In genomic region chr13:27192896-27193295, GRCh38 we compare ENCODE assay signal across 19 cellular contexts. TPM values are rescaled to one million over a fixed set of nuclear protein-coding genes. Genes with fewer than 3 reads are reported as not detected.
DNase-seq lines count a peak whose midpoint lies in the region; ATAC-seq, FAIRE-seq and TF ChIP-seq lines count a peak whose summit lies in the region.
"Had no signal": no experiment of that assay in that cellular context is flagged by ENCODE, and none has a peak within 500 bp of the region (broad histone marks: within the 10 kb centered on the region; RNA-seq: fewer than 3 reads in every experiment).

No MANE protein-coding gene starts in this region.

- H3K56ac ChIP-seq in IMR-90 (ENCODE audit: extremely low read depth, insufficient read depth, low read length) = no peak overlapping the region

- H3K36me3 ChIP-seq in IMR-90 (ENCODE audit: control insufficient read depth, insufficient read depth, low read length) (no peaks in the 10 kb centered on the region), K562 (ENCODE audit: control insufficient read depth, insufficient read depth, low read length) (no peaks in the 10 kb centered on the region), pancreas (no peaks in the 10 kb centered on the region)
- H3K36me3 ChIP-seq: HAP-1, Peyer's patch had no signal

- no peak overlapping the region for H4K5ac ChIP-seq in IMR-90 (ENCODE audit: low read depth, low read length)

- TF ChIP-seq CTCF in IMR-90 (conservative IDR thresholded peaks at IDR 0.05; ENCODE audit: low read depth, low read length) (no peak), K562 (IDR thresholded peaks at IDR 0.05 in 2 of 3, conservative IDR thresholded peaks at IDR 0.05 in 1 of 3; ENCODE audit: insufficient read depth in 2 of 3, low read depth in 1 of 3, low read length in 3 of 3) (no peak), pancreas (IDR thresholded peaks at IDR 0.05) (no peak), lower leg skin (IDR thresholded peaks at IDR 0.05) (no peak)

- no peak overlapping the region for H3K4me3 Mint-ChIP-seq in stimulated activated naive CD8-positive, alpha-beta T cell treated with anti-CD3 and anti-CD28 coated beads, Interleukin-15, amount 100 ng/mL, for 72 hours
- no peak overlapping the region for H3K4me3 Mint-ChIP-seq in stimulated activated naive B cell treated with anti-CD40 and anti-IgM and Interleukin-4, amounts not matched to agents 10 μg/mL and 1 μg/mL and 100 μg/mL, for 72 hours
- H3K4me3 Mint-ChIP-seq: CD4-positive, alpha-beta T cell; HFFc6 had no signal

- no peak overlapping the region for H2AK9ac ChIP-seq in IMR-90 (replicated peaks; ENCODE audit: low read depth, low read length, poor library complexity)

- H3K27ac ChIP-seq in IMR-90 (ENCODE audit: insufficient read depth, low read length) = no peak overlapping the region
- no peak overlapping the region for H3K27ac ChIP-seq in K562 (ENCODE audit: extremely low read depth, low read depth, low read length)
- no peak overlapping the region for H3K27ac ChIP-seq in pancreas
- H3K27ac ChIP-seq: KMS-11, Peyer's patch had no signal

- H2AFZ ChIP-seq in IMR-90 (replicated peaks; ENCODE audit: low read length, poor library complexity) (no peak overlapping the region), K562 (ENCODE audit: low read depth, low read length) (peak overlapping the region; percentile 83)

- H3K9me1 ChIP-seq in IMR-90 (ENCODE audit: insufficient read depth, low read length) (0 out of 2 replicates have a peak, but pooled peaks cover 2% of the 10 kb centered on the region), K562 (ENCODE audit: control insufficient read depth, insufficient read depth, low read length) (no peaks in the 10 kb centered on the region)

- TF ChIP-seq POLR2A in IMR-90 (IDR thresholded peaks at IDR 0.05; ENCODE audit: low read depth, low read length) (no peak), K562 (conservative IDR thresholded peaks at IDR 0.05) (no peak), lower leg skin (IDR thresholded peaks at IDR 0.05) (no peak)

- no peaks in the 10 kb centered on the region for H3K36me3 Mint-ChIP-seq in stimulated activated naive B cell treated with anti-CD40 and anti-IgM and Interleukin-4, amounts not matched to agents 10 μg/mL and 1 μg/mL and 100 μg/mL, for 72 hours

- H2AK5ac ChIP-seq in IMR-90 (ENCODE audit: low read depth, low read length) = peak overlapping the region; percentile 30; the same call in 1 of the 2 replicates

- H3K9me3 ChIP-seq in IMR-90 (ENCODE audit: control insufficient read depth, insufficient read depth, low read length) (no peaks in the 10 kb centered on the region), K562 (replicated peaks; ENCODE audit: control insufficient read depth, insufficient read depth, low read depth, low read length) (no peaks in the 10 kb centered on the region; the same call in 1 of the 2 replicates), pancreas (no peaks in the 10 kb centered on the region)
- H3K9me3 ChIP-seq: HAP-1, Peyer's patch had no signal

- H3K4me2 ChIP-seq in IMR-90 (ENCODE audit: low read depth, low read length) = no peak overlapping the region
- no peak overlapping the region for H3K4me2 ChIP-seq in K562 (ENCODE audit: insufficient read depth, low read length)
- H3K4me2 ChIP-seq: KMS-11 had no signal

- intact Hi-C loops in IMR-90 (cut with micrococcal nuclease) = no loop called here
- intact Hi-C loops in K562 (cut with micrococcal nuclease) = no loop called here
- intact Hi-C loops in pancreas (cut with DNase I) = no loop called here
- intact Hi-C loops in lower leg skin (cut with DNase I; ENCODE audit: low total_unique reads) = no loop called here
- intact Hi-C loops in posterior vena cava (cut with DNase I) = no loop called here

- peak overlapping the region; percentile 43; the same call in 1 of the 2 replicates for H3K14ac ChIP-seq in IMR-90 (replicated peaks; ENCODE audit: low read depth, low read length)

- H4K8ac ChIP-seq in IMR-90 (ENCODE audit: low read depth in 2 of 2, low read length in 2 of 2) = no peak overlapping the region

- peaks cover 16% of the 10 kb centered on the region for H3K4me1 Mint-ChIP-seq in stimulated activated naive CD8-positive, alpha-beta T cell treated with anti-CD3 and anti-CD28 coated beads, Interleukin-15, amount 100 ng/mL, for 72 hours
- H3K4me1 Mint-ChIP-seq in stimulated activated naive B cell treated with anti-CD40 and anti-IgM and Interleukin-4, amounts not matched to agents 10 μg/mL and 1 μg/mL and 100 μg/mL, for 72 hours = peaks cover 14 to 24% of the 10 kb centered on the region in 2 donors

- dilution Hi-C loops in IMR-90 (cut with HindIII; ENCODE audit: low sequenced_read_pairs, unreplicated experiment) = no loop called here

- H4K20me1 ChIP-seq in IMR-90 (ENCODE audit: insufficient read depth, low read length) = no peaks in the 10 kb centered on the region
- H4K20me1 ChIP-seq in K562 (replicated peaks; ENCODE audit: control insufficient read depth, insufficient read depth, low read length) = no peaks in the 10 kb centered on the region

- no peak for TF ChIP-seq EP300 in K562 (IDR thresholded peaks at IDR 0.05; ENCODE audit: low read length)

- H3K4me1 ChIP-seq in IMR-90 (ENCODE audit: control insufficient read depth, insufficient read depth, low read length) = peaks cover 8% of the 10 kb centered on the region
- H3K4me1 ChIP-seq in K562 (replicated peaks in 1 of 2; ENCODE audit: control insufficient read depth in 2 of 2, insufficient read depth in 2 of 2, low read length in 2 of 2) = peaks cover 5 to 12% of the 10 kb centered on the region in 2 experiments; a peak in 3 of 5 replicates
- peaks cover 0 to 9% (median 0%) of the 10 kb centered on the region in 3 donors for H3K4me1 ChIP-seq in pancreas
- H3K4me1 ChIP-seq: Peyer's patch had no signal

- H3K4ac ChIP-seq in IMR-90 (ENCODE audit: low read depth, low read length) = no peak overlapping the region

- peak overlapping the region; percentile 36 to 38 for H3K27ac Mint-ChIP-seq in stimulated activated naive CD8-positive, alpha-beta T cell treated with anti-CD3 and anti-CD28 coated beads, Interleukin-15, amount 100 ng/mL, for 72 hours
- peak overlapping the region; percentile 89 for H3K27ac Mint-ChIP-seq in stimulated activated naive B cell treated with anti-CD40 and anti-IgM and Interleukin-4, amounts not matched to agents 10 μg/mL and 1 μg/mL and 100 μg/mL, for 72 hours
- H3K27ac Mint-ChIP-seq: CD4-positive, alpha-beta T cell; HFFc6 had no signal

- H3K79me1 ChIP-seq in IMR-90 (ENCODE audit: low read depth in 1 of 2, low read length in 2 of 2) = no peaks in the 10 kb centered on the region

- no peak overlapping the region for H2BK5ac ChIP-seq in IMR-90 (ENCODE audit: low read depth, low read length, poor library complexity, severe bottlenecking)

- ATAC-seq in stimulated activated naive CD8-positive, alpha-beta T cell treated with anti-CD3 and anti-CD28 coated beads, Interleukin-15, amount 100 ng/mL, for 72 hours = peak; percentile 54
- ATAC-seq in stimulated activated naive CD8-positive, alpha-beta T cell treated with anti-CD3 and anti-CD28 coated beads, Interleukin-15, Interleukin-2, amounts not matched to agents 100 U/mL and 50 U/mL, for 24 hours = no peak
- ATAC-seq in IMR-90 (ENCODE audit: low read depth) (no peak), K562 (no peak), pancreas (no peak)
- peak; percentile 33 to 64 for ATAC-seq in stimulated activated naive B cell treated with anti-CD40 and anti-IgM and Interleukin-4, amounts not matched to agents 10 μg/mL and 1 μg/mL and 100 μg/mL, for 72 hours (replicated peaks)

- H3K9ac ChIP-seq in IMR-90 (ENCODE audit: low read depth, low read length) = no peak overlapping the region
- H3K9ac ChIP-seq in K562 (ENCODE audit: insufficient read depth in 1 of 2, low read depth in 2 of 2, low read length in 2 of 2) = no peak overlapping the region
- H3K9ac ChIP-seq: KMS-11 had no signal

- POLR2A ChIA-PET in IMR-90 (lab: Charles Lee; ENCODE audit: unreplicated experiment) = no interaction called here
- POLR2A ChIA-PET in K562 (lab: Yijun Ruan, JAX) = no interaction called here

- CTCF ChIA-PET in IMR-90 (lab: Yijun Ruan, JAX) (interaction anchor here (1.2 kb wide), 1 partner anchor 10 kb away, joined by 4 read pairs; no protein-coding TSS in a partner anchor), K562 (lab: Yijun Ruan, JAX; ENCODE audit: low intra/inter-chr PET ratio) (no interaction called here)

- H3K79me2 ChIP-seq in K562 (ENCODE audit: control insufficient read depth, insufficient read depth, low read length) = no peaks in the 10 kb centered on the region

- H3K9me3 Mint-ChIP-seq in stimulated activated naive CD8-positive, alpha-beta T cell treated with anti-CD3 and anti-CD28 coated beads, Interleukin-15, amount 100 ng/mL, for 72 hours = peaks cover 1 to 4% of the 10 kb centered on the region in 2 donors
- H3K9me3 Mint-ChIP-seq in stimulated activated naive B cell treated with anti-CD40 and anti-IgM and Interleukin-4, amounts not matched to agents 10 μg/mL and 1 μg/mL and 100 μg/mL, for 72 hours = no peaks in the 10 kb centered on the region

- TF ChIP-seq RAD21 in IMR-90 (IDR thresholded peaks at IDR 0.05; ENCODE audit: low read length) = no peak
- no peak for TF ChIP-seq RAD21 in K562 (CRISPR knock-in tag; conservative IDR thresholded peaks at IDR 0.05 in 1 of 2, IDR thresholded peaks at IDR 0.05 in 1 of 2)

- no peak overlapping the region for H3K18ac ChIP-seq in IMR-90 (ENCODE audit: low read depth, low read length)

- no peak for DNase-seq in stimulated activated naive CD8-positive, alpha-beta T cell treated with anti-CD3 and anti-CD28 coated beads, Interleukin-15, amount 100 ng/mL, for 72 hours
- DNase-seq in stimulated activated naive CD8-positive, alpha-beta T cell treated with anti-CD3 and anti-CD28 coated beads, Interleukin-15, Interleukin-2, amounts not matched to agents 100 U/mL and 50 U/mL, for 24 hours = no peak
- DNase-seq in IMR-90 (no peak), K562 (ENCODE audit: extremely low read depth in 1 of 4, low spot score in 3 of 4) (no peak), pancreas (no peak), lower leg skin (ENCODE audit: low spot score in 2 of 2) (no peak), posterior vena cava (ENCODE audit: low spot score) (no peak)
- no peak for DNase-seq in stimulated activated naive B cell treated with anti-CD40 and anti-IgM and Interleukin-4, amounts not matched to agents 10 μg/mL and 1 μg/mL and 100 μg/mL, for 72 hours
- DNase-seq: CD4-positive, alpha-beta T cell; GOT3; HFFc6; MM.1S; NCI-H2029; NCI-H69; Peyer's patch; SHP77 treated with DMSO at 0.1 percent for 48 hours had no signal

- in situ Hi-C loops in IMR-90 (cut with MboI; ENCODE audit: low sequenced_read_pairs) = no loop called here
- in situ Hi-C loops in K562 (cut with MboI) = no loop called here

- no peaks in the 10 kb centered on the region for H3K27me3 ChIP-seq in IMR-90 (ENCODE audit: control insufficient read depth, insufficient read depth, low read length)
- no peaks in the 10 kb centered on the region for H3K27me3 ChIP-seq in K562 (ENCODE audit: control insufficient read depth in 2 of 2, insufficient read depth in 2 of 2, low read length in 2 of 2)
- peaks cover 0 to 11% (median 0%) of the 10 kb centered on the region in 4 donors for H3K27me3 ChIP-seq in pancreas
- H3K27me3 ChIP-seq: Peyer's patch had no signal

- H4K91ac ChIP-seq in IMR-90 (ENCODE audit: insufficient read depth, low read depth, low read length) = no peak overlapping the region

- no peak overlapping the region for H2BK20ac ChIP-seq in IMR-90 (ENCODE audit: low read depth, low read length)

- BruUV-seq in IMR-90 (replicated peaks; lab: Mats Ljungman, UMichigan) = no TSS peak
- BruUV-seq in K562 (replicated peaks; lab: Mats Ljungman, UMichigan) = no TSS peak

- H3K23ac ChIP-seq in IMR-90 (ENCODE audit: low read depth, low read length) = no peak overlapping the region

- no peak overlapping the region for H2BK15ac ChIP-seq in IMR-90 (ENCODE audit: low read depth, low read length)

- peaks cover 10% of the 10 kb centered on the region for H3K27me3 Mint-ChIP-seq in stimulated activated naive CD8-positive, alpha-beta T cell treated with anti-CD3 and anti-CD28 coated beads, Interleukin-15, amount 100 ng/mL, for 72 hours
- no peaks in the 10 kb centered on the region for H3K27me3 Mint-ChIP-seq in stimulated activated naive B cell treated with anti-CD40 and anti-IgM and Interleukin-4, amounts not matched to agents 10 μg/mL and 1 μg/mL and 100 μg/mL, for 72 hours

- no peak overlapping the region for H2BK120ac ChIP-seq in IMR-90 (ENCODE audit: low read depth, low read length)

- FAIRE-seq in K562 (lab: Jason Lieb, UNC) (no peak), pancreas (lab: Jason Lieb, UNC) (no peak)
- FAIRE-seq: G401.6 had no signal

- H3K4me3 ChIP-seq in IMR-90 (ENCODE audit: insufficient read depth, low read depth, low read length) (no peak overlapping the region), K562 (no peak overlapping the region), pancreas (no peak overlapping the region), lower leg skin (ENCODE audit: low read depth, poor library complexity, severe bottlenecking) (no peak overlapping the region)
- H3K4me3 ChIP-seq: HAP-1, Peyer's patch had no signal

RNA-seq across cellular contexts. Expression of gene USP12, which starts 21.3 kb away (rescaled TPM):
- total RNA-seq in IMR-90 (2012; rRNA removed) (16.5 and 27.2 TPM in 2 replicates), K562 (2014; rRNA removed) (7.8 and 8.9 TPM in 2 replicates), K562 (2014; rRNA removed; fragmentation: Illumina TruSeq; extraction: Trizol) (17.2 and 18.1 TPM in 2 replicates), K562 (2015; rRNA removed; fragmentation: Illumina TruSeq; extraction: Trizol) (11.1 and 13.3 TPM in 2 replicates), K562 (2021) (12.7 and 13.1 TPM in 2 replicates), pancreas (10 to 100 TPM in 2 of 6 donors, 1 to 10 TPM in 4; 8.6 to 18.9 (median 9.4) TPM), lower leg skin (10 to 100 TPM; 23.0 to 30.9 (median 26.9) TPM), posterior vena cava (10 to 100 TPM; 40.3 to 94.3 TPM)
- polyA plus RNA-seq in IMR-90 (2012; rRNA removed) (7.8 and 11.8 TPM in 2 replicates), K562 (2011; rRNA removed) (13.8 and 20.5 TPM in 2 replicates), K562 (2014; fragmentation: Illumina TruSeq; extraction: Trizol) (11.7 and 15.3 TPM in 2 replicates), K562 (2014; fragmentation: Nextera tagmentation; extraction: Ambion mirVana) (1 to 10 TPM; 1.8 to 5.1 TPM), K562 (2014; rRNA removed) (11.0 and 14.0 TPM in 2 replicates), pancreas (1 to 10 TPM; 3.9 to 9.9 TPM)
- polyA plus RNA-seq in IMR-90 (2012; cell fraction: cytosol; rRNA removed) = 1.1 and 4.1 TPM in 2 replicates
- 0.81 and 8.1 TPM in 2 replicates for polyA plus RNA-seq in IMR-90 (2012; cell fraction: nucleus; rRNA removed; ENCODE audit: low replicate concordance)
- 13.2 and 38.3 TPM in 2 replicates for total RNA-seq in K562 (2011; cell fraction: chromatin; rRNA removed; ENCODE audit: low replicate concordance)
- total RNA-seq in K562 (2011; cell fraction: nucleolus; rRNA removed) = 9.5 and 10.5 TPM in 2 replicates
- 21.6 and 39.0 TPM in 2 replicates for total RNA-seq in K562 (2011; cell fraction: nucleoplasm; rRNA removed)
- 2.3 and 4.2 TPM in 2 replicates for polyA plus RNA-seq in K562 (2011; cell fraction: cytosol; rRNA removed)
- polyA plus RNA-seq in K562 (2011; cell fraction: nucleus; rRNA removed) = 7.5 and 8.8 TPM in 2 replicates
- polyA plus RNA-seq in K562 (2012) = 12.3 and 14.4 TPM in 2 replicates
- 18.9 and 19.8 TPM in 2 replicates for polyA minus RNA-seq in K562 (2011; rRNA and poly(A)+ RNA removed)
- 4.2 and 6.3 TPM in 2 replicates for polyA minus RNA-seq in K562 (2011; cell fraction: cytosol; rRNA and poly(A)+ RNA removed)
- 11.3 and 17.3 TPM in 2 replicates for polyA minus RNA-seq in K562 (2011; cell fraction: nucleus; rRNA and poly(A)+ RNA removed)

RNA-seq across cellular contexts. Expression of gene RPL21, which starts 58.5 kb away (rescaled TPM):
- total RNA-seq in IMR-90 (2012; rRNA removed) (1,160 and 1,364 TPM in 2 replicates), K562 (2014; rRNA removed) (622 and 852 TPM in 2 replicates), K562 (2014; rRNA removed; fragmentation: Illumina TruSeq; extraction: Trizol) (2,222 and 2,441 TPM in 2 replicates), K562 (2015; rRNA removed; fragmentation: Illumina TruSeq; extraction: Trizol) (2,046 and 2,206 TPM in 2 replicates), K562 (2021) (934 and 1,064 TPM in 2 replicates), pancreas (100 to 1,000 TPM; 526 to 844 (median 686) TPM), lower leg skin (1,000 to 10,000 TPM in 3 of 4 donors, 100 to 1,000 TPM in 1; 584 to 1,176 (median 1,101) TPM), posterior vena cava (100 to 1,000 TPM; 904 to 954 TPM)
- polyA plus RNA-seq in IMR-90 (2012; rRNA removed) (912 and 966 TPM in 2 replicates), K562 (2011; rRNA removed) (1,361 and 1,676 TPM in 2 replicates), K562 (2014; fragmentation: Illumina TruSeq; extraction: Trizol) (1,618 and 2,053 TPM in 2 replicates), K562 (2014; fragmentation: Nextera tagmentation; extraction: Ambion mirVana) (1,000 to 10,000 TPM; 3,327 to 4,203 TPM), K562 (2014; rRNA removed) (1,075 and 1,122 TPM in 2 replicates), pancreas (100 to 1,000 TPM; 376 to 759 TPM)
- 476 and 972 TPM in 2 replicates for polyA plus RNA-seq in IMR-90 (2012; cell fraction: cytosol; rRNA removed)
- 66.0 and 616 TPM in 2 replicates for polyA plus RNA-seq in IMR-90 (2012; cell fraction: nucleus; rRNA removed; ENCODE audit: low replicate concordance)
- total RNA-seq in K562 (2011; cell fraction: chromatin; rRNA removed; ENCODE audit: low replicate concordance) = 116 and 190 TPM in 2 replicates
- total RNA-seq in K562 (2011; cell fraction: nucleolus; rRNA removed) = 265 and 279 TPM in 2 replicates
- total RNA-seq in K562 (2011; cell fraction: nucleoplasm; rRNA removed) = 405 and 605 TPM in 2 replicates
- 259 and 574 TPM in 2 replicates for polyA plus RNA-seq in K562 (2011; cell fraction: cytosol; rRNA removed)
- polyA plus RNA-seq in K562 (2011; cell fraction: nucleus; rRNA removed) = 235 and 462 TPM in 2 replicates
- polyA plus RNA-seq in K562 (2012) = 1,432 and 2,024 TPM in 2 replicates
- polyA minus RNA-seq in K562 (2011; rRNA and poly(A)+ RNA removed) = 292 and 325 TPM in 2 replicates
- polyA minus RNA-seq in K562 (2011; cell fraction: cytosol; rRNA and poly(A)+ RNA removed) = 160 and 201 TPM in 2 replicates
- 137 and 395 TPM in 2 replicates for polyA minus RNA-seq in K562 (2011; cell fraction: nucleus; rRNA and poly(A)+ RNA removed)

Comparison
In these comparisons a context has a peak if more than half of its experiments do, and no peak if none do; other contexts are left out.
1. ATAC-seq: peak in stimulated activated naive CD8-positive, alpha-beta T cell treated with anti-CD3 and anti-CD28 coated beads, Interleukin-15, amount 100 ng/mL, for 72 hours (single experiment) and stimulated activated naive B cell treated with anti-CD40 and anti-IgM and Interleukin-4, amounts not matched to agents 10 μg/mL and 1 μg/mL and 100 μg/mL, for 72 hours (2 of 2); none in stimulated activated naive CD8-positive, alpha-beta T cell treated with anti-CD3 and anti-CD28 coated beads, Interleukin-15, Interleukin-2, amounts not matched to agents 100 U/mL and 50 U/mL, for 24 hours (single experiment), IMR-90 (single experiment), K562 (single experiment) and pancreas (0 of 4).